8 cellular contexts compared by ENCODE assay signal in the genomic region with DNA sequence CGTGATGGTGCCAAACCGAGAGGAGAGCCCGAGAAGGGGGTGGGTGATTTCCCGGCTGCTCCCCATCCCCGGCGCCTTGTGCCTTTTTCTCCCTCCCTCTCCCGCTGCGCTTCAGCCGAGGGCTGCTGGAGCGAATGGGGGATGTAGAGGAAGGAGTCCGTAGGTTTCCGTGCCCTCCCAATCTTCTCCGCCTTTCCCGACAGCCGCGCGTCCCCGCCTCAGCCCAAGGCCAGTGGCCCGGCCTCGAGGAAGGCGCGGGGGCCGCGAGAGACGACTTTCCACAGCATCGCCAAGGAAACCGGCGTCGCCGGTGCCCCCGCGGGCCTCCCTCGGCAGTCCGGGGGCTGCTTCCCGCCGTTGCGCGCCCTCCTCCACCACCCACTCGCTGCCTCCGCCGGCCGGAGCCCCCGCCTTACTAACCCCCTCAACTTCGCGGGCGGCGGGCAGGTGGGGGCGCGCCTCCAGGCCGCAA. TPM values are rescaled to one million over a fixed set of nuclear protein-coding genes. Genes with fewer than 3 reads are reported as not detected.
DNase-seq lines count a peak whose midpoint lies in the region; ATAC-seq and TF ChIP-seq lines count a peak whose summit lies in the region.

No MANE protein-coding gene starts in this region.

- peak overlapping the region; percentile 87 for H3K4me3 Mint-ChIP-seq in central memory CD8-positive, alpha-beta T cell
- peak overlapping the region; percentile 92 to 99 (median 98) for H3K4me3 Mint-ChIP-seq in naive B cell

- TF ChIP-seq CTCF in AG04449 (IDR thresholded peaks at IDR 0.05; ENCODE audit: insufficient read depth, low read length, missing control alignments): no peak

- H3K9me3 Mint-ChIP-seq in central memory CD8-positive, alpha-beta T cell: no peaks in the 10 kb centered on the region
- H3K9me3 Mint-ChIP-seq in naive B cell: no peaks in the 10 kb centered on the region

- H3K4me1 Mint-ChIP-seq in central memory CD8-positive, alpha-beta T cell: peaks cover 71% of the 10 kb centered on the region
- peaks cover 47 to 58% (median 48%) of the 10 kb centered on the region in 3 donors for H3K4me1 Mint-ChIP-seq in naive B cell

- POLR2A ChIA-PET in AG04449 (lab: Yijun Ruan, JAX): no interaction called here

- no peaks in the 10 kb centered on the region for H3K36me3 ChIP-seq in MG63

- CTCF ChIA-PET in AG04449 (lab: Yijun Ruan, JAX): interaction anchor here (1.2 to 4.7 kb wide), 3 partner anchors 7 to 204 kb away, joined by 3 to 30 read pairs (median 4); no protein-coding TSS in a partner anchor

- DNase-seq in AG04449 (ENCODE audit: low read depth, low spot score) (no peak), MG63 (no peak), naive B cell (no peak), T1000 (lab: John Stamatoyannopoulos, UW) (no peak), cerebellum (ENCODE audit: low spot score) (no peak)
- no peak for DNase-seq in central memory CD8-positive, alpha-beta T cell (ENCODE audit: low spot score in 2 of 2)

- no peak for ATAC-seq in central memory CD8-positive, alpha-beta T cell (replicated peaks; ENCODE audit: extremely low read depth, poor library complexity, severe bottlenecking)
- ATAC-seq in naive B cell (ENCODE audit: low read depth in 2 of 2) (no peak), HG02759 (IDR thresholded peaks at IDR 0.05; ENCODE audit: unreplicated experiment) (no peak), GM18520 (IDR thresholded peaks at IDR 0.05; ENCODE audit: unreplicated experiment) (no peak)

- H3K36me3 Mint-ChIP-seq in central memory CD8-positive, alpha-beta T cell (ENCODE audit: insufficient read depth): peaks cover 14% of the 10 kb centered on the region
- no peaks in the 10 kb centered on the region for H3K36me3 Mint-ChIP-seq in naive B cell

- peaks cover 17% of the 10 kb centered on the region for H3K27me3 ChIP-seq in MG63

- no peaks in the 10 kb centered on the region for H3K9me3 ChIP-seq in MG63

- peak overlapping the region; percentile 88 for H3K27ac Mint-ChIP-seq in central memory CD8-positive, alpha-beta T cell (ENCODE audit: low read depth)
- H3K27ac Mint-ChIP-seq in naive B cell: peak overlapping the region in 2 of 6 donors; percentile 47

- H3K27me3 Mint-ChIP-seq in central memory CD8-positive, alpha-beta T cell: peaks cover 46% of the 10 kb centered on the region
- peaks cover 7 to 17% (median 11%) of the 10 kb centered on the region in 3 donors for H3K27me3 Mint-ChIP-seq in naive B cell

- peak overlapping the region; percentile 65 for H3K4me3 ChIP-seq in AG04449 (ENCODE audit: low read depth, low read length)
- H3K4me3 ChIP-seq in MG63: peak overlapping the region; percentile 65

RNA-seq across cellular contexts. Expression of a gene that starts 1.2 kb away (rescaled TPM):
- total RNA-seq in MG63 (2014; rRNA removed; shearing (Covaris generic); ENCODE audit: low replicate concordance): 0.56 TPM in 1 of 2 replicates, not detected in the other
- polyA plus RNA-seq in naive B cell (ENCODE audit: low read depth in 6 of 6): 1 to 10 TPM; 1.7 to 8.6 (median 3.5) TPM
- 0.18 TPM for total RNA-seq in cerebellum

RNA-seq across cellular contexts. Expression of a gene that starts 10.4 kb away (rescaled TPM):
- total RNA-seq in MG63 (2014; rRNA removed; shearing (Covaris generic); ENCODE audit: low replicate concordance): 20.2 and 20.8 TPM in 2 replicates
- polyA plus RNA-seq in naive B cell (ENCODE audit: low read depth in 6 of 6): 1 to 10 TPM; 1.4 to 4.9 (median 3.8) TPM
- total RNA-seq in cerebellum: 32.3 TPM
